ENCODE assay signal across 25 cellular contexts in the genomic region with DNA sequence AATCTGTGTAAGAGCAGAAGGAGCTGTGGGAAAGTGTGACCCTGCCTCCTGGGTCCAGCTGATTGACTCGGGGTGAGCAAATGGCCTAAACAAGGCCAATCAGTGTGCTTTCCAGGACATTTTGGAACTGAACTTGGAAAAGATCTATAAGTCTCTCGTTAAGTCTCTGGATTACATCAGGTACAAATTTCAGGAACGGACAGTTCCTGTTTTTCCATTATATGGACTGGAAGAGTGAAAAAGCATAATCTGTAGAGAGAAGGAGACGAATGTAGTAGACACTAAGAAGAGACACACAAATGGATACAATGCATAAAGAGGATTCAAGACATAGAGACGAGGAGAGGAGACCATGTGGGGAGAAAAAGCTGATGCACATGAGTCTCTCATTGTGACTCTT.
"Had no signal": no experiment of that assay in that cellular context is flagged by ENCODE, and none has a peak within 500 bp of the region (broad histone marks: within the 10 kb centered on the region; RNA-seq: fewer than 3 reads in every experiment).

No MANE protein-coding gene starts in this region.

- H3K9me3 ChIP-seq: colonic mucosa, esophagus muscularis mucosa, esophagus squamous epithelium, gastrocnemius medialis, gastroesophageal sphincter, heart left ventricle, heart right ventricle had no signal

- ATAC-seq: effector memory CD8-positive, alpha-beta T cell; esophagus mucosa; foreskin keratinocyte; gastrocnemius medialis; gastroesophageal sphincter had no signal

- H3K4me3 Mint-ChIP-seq: dendritic cell treated with granulocyte-macrophage colony-stimulating factor and Interleukin-4, amounts not matched to agents 40 ng/mL and 50 ng/mL, for 4 days; effector memory CD8-positive, alpha-beta T cell; endodermal cell had no signal

- H3K4me1 Mint-ChIP-seq: endodermal cell had no signal

- H3K9me3 Mint-ChIP-seq: dendritic cell treated with granulocyte-macrophage colony-stimulating factor and Interleukin-4, amounts not matched to agents 40 ng/mL and 50 ng/mL, for 4 days; effector memory CD8-positive, alpha-beta T cell had no signal

- DNase-seq: colonic mucosa; cortex of kidney; dermis blood vessel endothelial cell; dorsolateral prefrontal cortex; effector CD4-positive, alpha-beta T cell; effector CD8-positive, alpha-beta T cell; effector memory CD4-positive, alpha-beta T cell; effector memory CD8-positive, alpha-beta T cell; endodermal cell; erythroblast; esophagus squamous epithelium; foreskin fibroblast; foreskin keratinocyte; foreskin melanocyte; gastrocnemius medialis; glutamatergic neuron; heart left ventricle; heart right ventricle had no signal

- H3K27me3 Mint-ChIP-seq: dendritic cell treated with granulocyte-macrophage colony-stimulating factor and Interleukin-4, amounts not matched to agents 40 ng/mL and 50 ng/mL, for 4 days; effector memory CD8-positive, alpha-beta T cell had no signal

- H3K36me3 ChIP-seq: colonic mucosa had no signal

- H3K27ac ChIP-seq: colonic mucosa, coronary artery, dorsolateral prefrontal cortex, epithelial cell of prostate, esophagus muscularis mucosa, esophagus squamous epithelium, foreskin keratinocyte, gastrocnemius medialis, gastroesophageal sphincter, heart left ventricle, heart right ventricle, hepatocyte had no signal

- H3K4me3 ChIP-seq: colonic mucosa, coronary artery, dorsolateral prefrontal cortex, esophagus muscularis mucosa, esophagus squamous epithelium, gastrocnemius medialis, gastroesophageal sphincter, heart left ventricle, heart right ventricle, hepatocyte had no signal

- H3K4me1 ChIP-seq: esophagus muscularis mucosa, esophagus squamous epithelium, foreskin keratinocyte, gastroesophageal sphincter had no signal
